In the genomic region with DNA sequence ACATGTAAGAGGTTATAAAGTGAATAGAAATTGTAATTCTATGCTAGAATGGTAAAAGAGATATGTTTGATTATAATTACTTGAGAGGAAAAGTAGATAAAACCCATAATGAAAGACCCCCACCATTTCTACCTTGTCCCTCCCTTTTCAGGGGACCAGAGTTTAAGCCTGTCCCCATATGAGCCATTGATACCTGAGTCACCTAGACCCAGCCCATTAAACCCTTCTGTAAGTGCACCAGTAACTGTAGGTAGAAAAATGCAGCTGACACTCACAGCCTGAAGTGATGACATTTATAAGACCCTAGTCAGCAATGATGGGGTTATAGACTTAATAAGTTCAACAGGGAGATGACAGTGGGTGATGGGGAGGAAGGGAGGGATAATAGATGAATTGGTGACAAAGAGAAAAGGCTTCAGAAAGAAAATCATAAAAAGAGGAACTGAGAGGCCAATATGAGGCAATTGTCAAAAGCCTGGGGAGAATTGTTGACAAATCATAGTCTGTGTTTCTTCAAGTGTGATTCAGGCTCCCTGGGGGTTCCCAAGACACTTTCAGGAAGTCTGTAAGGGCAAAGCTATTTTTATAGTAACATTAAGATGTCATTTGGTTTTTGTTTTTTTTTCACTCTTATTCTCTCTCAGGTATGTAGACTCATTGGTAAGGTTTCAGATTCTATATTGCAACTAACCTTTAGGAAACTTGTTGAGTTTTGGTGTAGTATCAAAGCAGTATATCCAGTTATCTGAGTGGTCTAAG, we compare ENCODE assay signal across 11 cellular contexts.
DNase-seq lines count a peak whose midpoint lies in the region; ATAC-seq and TF ChIP-seq lines count a peak whose summit lies in the region.
"Had no signal": no experiment of that assay in that cellular context is flagged by ENCODE, and none has a peak within 500 bp of the region (broad histone marks: within the 10 kb centered on the region; RNA-seq: fewer than 3 reads in every experiment).

No MANE protein-coding gene starts in this region.

- H3K27me3 ChIP-seq in neural progenitor cell, result no peaks in the 10 kb centered on the region
- H3K27me3 ChIP-seq: esophagus muscularis mucosa had no signal

- H3K4me1 Mint-ChIP-seq in neural progenitor cell, result no peaks in the 10 kb centered on the region
- H3K4me1 Mint-ChIP-seq: activated naive CD4-positive, alpha-beta T cell treated with anti-CD3 and anti-CD28 coated beads, Interleukin-2, amount 10 ng/mL, durations not matched to agents 7 days and 5 days had no signal

- no peaks in the 10 kb centered on the region for H3K27me3 Mint-ChIP-seq in neural progenitor cell (ENCODE audit: insufficient read depth, low read depth)
- H3K27me3 Mint-ChIP-seq: activated naive CD4-positive, alpha-beta T cell treated with anti-CD3 and anti-CD28 coated beads, Interleukin-2, amount 10 ng/mL, durations not matched to agents 7 days and 5 days had no signal

- H3K4me3 ChIP-seq in GM12865 (ENCODE audit: low read depth, low read length) (no peak overlapping the region), neural progenitor cell (no peak overlapping the region)
- H3K4me3 ChIP-seq: esophagus muscularis mucosa had no signal

- no peaks in the 10 kb centered on the region for H3K4me1 ChIP-seq in neural progenitor cell
- H3K4me1 ChIP-seq: esophagus muscularis mucosa had no signal

- H3K27ac Mint-ChIP-seq in neural progenitor cell, result no peak overlapping the region
- H3K27ac Mint-ChIP-seq: activated naive CD4-positive, alpha-beta T cell treated with anti-CD3 and anti-CD28 coated beads, Interleukin-2, amount 10 ng/mL, durations not matched to agents 7 days and 5 days had no signal

- H3K36me3 ChIP-seq in neural progenitor cell, result no peaks in the 10 kb centered on the region
- H3K36me3 ChIP-seq: esophagus muscularis mucosa had no signal

- no peak overlapping the region for H2AFZ ChIP-seq in neural progenitor cell (replicated peaks)

- peak; percentile 99 for ATAC-seq in HG03103 (IDR thresholded peaks at IDR 0.05; ENCODE audit: low read depth, unreplicated experiment)
- ATAC-seq in SK-N-SH treated with all-trans-retinoic acid at 6 μM for 48 hours, result no peak

- H4K20me1 ChIP-seq in neural progenitor cell (ENCODE audit: low read depth), result no peaks in the 10 kb centered on the region

- peak; percentile 92 for DNase-seq in GM12865 (ENCODE audit: low read depth)
- DNase-seq in GM20000 (ENCODE audit: low spot score), result peak; percentile 72
- DNase-seq in SIG-M5 (lab: John Stamatoyannopoulos, UW), result peak; percentile 62
- no peak for DNase-seq in neural progenitor cell (ENCODE audit: low spot score)
- no peak for DNase-seq in GDM1 (lab: John Stamatoyannopoulos, UW)
- DNase-seq in NCI-H1092 treated with DMSO at 0.1 percent for 48 hours (lab: John Stamatoyannopoulos, UW), result no peak
- DNase-seq: activated naive CD4-positive, alpha-beta T cell treated with anti-CD3 and anti-CD28 coated beads, Interleukin-2, amount 10 ng/mL, durations not matched to agents 7 days and 5 days; DMS 273 treated with DMSO at 0.1 percent for 48 hours had no signal

- no peaks in the 10 kb centered on the region for H3K9me3 ChIP-seq in neural progenitor cell (ENCODE audit: low read depth)
- H3K9me3 ChIP-seq: esophagus muscularis mucosa had no signal

- no peak overlapping the region for H3K4me2 ChIP-seq in neural progenitor cell

- TF ChIP-seq CTCF in GM12865 (IDR thresholded peaks at IDR 0.05; ENCODE audit: insufficient read depth, low read depth, low read length, missing control alignments) (no peak), GM20000 (IDR thresholded peaks at IDR 0.05; ENCODE audit: extremely low read depth, missing control alignments) (no peak), neural progenitor cell (IDR thresholded peaks at IDR 0.05) (no peak)

- H3K4me3 Mint-ChIP-seq in neural progenitor cell, result no peak overlapping the region
- H3K4me3 Mint-ChIP-seq: activated naive CD4-positive, alpha-beta T cell treated with anti-CD3 and anti-CD28 coated beads, Interleukin-2, amount 10 ng/mL, durations not matched to agents 7 days and 5 days had no signal

- H3K9me3 Mint-ChIP-seq in neural progenitor cell, result no peaks in the 10 kb centered on the region
- H3K9me3 Mint-ChIP-seq: activated naive CD4-positive, alpha-beta T cell treated with anti-CD3 and anti-CD28 coated beads, Interleukin-2, amount 10 ng/mL, durations not matched to agents 7 days and 5 days had no signal

- no peaks in the 10 kb centered on the region for H3F3A ChIP-seq in neural progenitor cell (ENCODE audit: low read depth)

- no peak overlapping the region for H3K9ac ChIP-seq in neural progenitor cell

- no peaks in the 10 kb centered on the region for H3K36me3 Mint-ChIP-seq in neural progenitor cell
- H3K36me3 Mint-ChIP-seq: activated naive CD4-positive, alpha-beta T cell treated with anti-CD3 and anti-CD28 coated beads, Interleukin-2, amount 10 ng/mL, durations not matched to agents 7 days and 5 days had no signal

- H3K79me2 ChIP-seq in neural progenitor cell (ENCODE audit: low read depth), result no peaks in the 10 kb centered on the region

- no peak overlapping the region for H3K27ac ChIP-seq in neural progenitor cell
- H3K27ac ChIP-seq: esophagus muscularis mucosa had no signal

TF ChIP-seq in SK-N-SH treated with all-trans-retinoic acid at 6 μM for 48 hours, 23 proteins besides CTCF, POLR2A, EP300 and RAD21 (continues in another document):
- TF ChIP-seq ESRRG (CRISPR knock-in tag; IDR thresholded peaks at IDR 0.05) (no peak), ZFP3 (CRISPR knock-in tag; IDR thresholded peaks at IDR 0.05) (no peak), CSDC2 (CRISPR knock-in tag; IDR thresholded peaks at IDR 0.05) (no peak), SNAI2 (CRISPR knock-in tag; IDR thresholded peaks at IDR 0.05) (no peak), ZC3H10 (CRISPR knock-in tag; IDR thresholded peaks at IDR 0.05) (no peak), ARNTL (CRISPR knock-in tag; IDR thresholded peaks at IDR 0.05; ENCODE audit: borderline replicate concordance, low read depth) (no peak), RARB (CRISPR knock-in tag; IDR thresholded peaks at IDR 0.05) (no peak), TOX (CRISPR knock-in tag; IDR thresholded peaks at IDR 0.05; ENCODE audit: borderline replicate concordance) (no peak), ZNF565 (CRISPR knock-in tag; conservative IDR thresholded peaks at IDR 0.05; ENCODE audit: low read depth) (no peak)
- TF ChIP-seq, protein P1, sequence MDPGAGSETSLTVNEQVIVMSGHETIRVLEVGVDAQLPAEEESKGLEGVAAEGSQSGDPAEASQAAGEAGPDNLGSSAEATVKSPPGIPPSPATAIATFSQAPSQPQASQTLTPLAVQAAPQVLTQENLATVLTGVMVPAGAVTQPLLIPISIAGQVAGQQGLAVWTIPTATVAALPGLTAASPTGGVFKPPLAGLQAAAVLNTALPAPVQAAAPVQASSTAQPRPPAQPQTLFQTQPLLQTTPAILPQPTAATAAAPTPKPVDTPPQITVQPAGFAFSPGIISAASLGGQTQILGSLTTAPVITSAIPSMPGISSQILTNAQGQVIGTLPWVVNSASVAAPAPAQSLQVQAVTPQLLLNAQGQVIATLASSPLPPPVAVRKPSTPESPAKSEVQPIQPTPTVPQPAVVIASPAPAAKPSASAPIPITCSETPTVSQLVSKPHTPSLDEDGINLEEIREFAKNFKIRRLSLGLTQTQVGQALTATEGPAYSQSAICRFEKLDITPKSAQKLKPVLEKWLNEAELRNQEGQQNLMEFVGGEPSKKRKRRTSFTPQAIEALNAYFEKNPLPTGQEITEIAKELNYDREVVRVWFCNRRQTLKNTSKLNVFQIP (CRISPR knock-in tag; IDR thresholded peaks at IDR 0.05; ENCODE audit: borderline replicate concordance, low read depth), result no peak
- TF ChIP-seq, protein P2, sequence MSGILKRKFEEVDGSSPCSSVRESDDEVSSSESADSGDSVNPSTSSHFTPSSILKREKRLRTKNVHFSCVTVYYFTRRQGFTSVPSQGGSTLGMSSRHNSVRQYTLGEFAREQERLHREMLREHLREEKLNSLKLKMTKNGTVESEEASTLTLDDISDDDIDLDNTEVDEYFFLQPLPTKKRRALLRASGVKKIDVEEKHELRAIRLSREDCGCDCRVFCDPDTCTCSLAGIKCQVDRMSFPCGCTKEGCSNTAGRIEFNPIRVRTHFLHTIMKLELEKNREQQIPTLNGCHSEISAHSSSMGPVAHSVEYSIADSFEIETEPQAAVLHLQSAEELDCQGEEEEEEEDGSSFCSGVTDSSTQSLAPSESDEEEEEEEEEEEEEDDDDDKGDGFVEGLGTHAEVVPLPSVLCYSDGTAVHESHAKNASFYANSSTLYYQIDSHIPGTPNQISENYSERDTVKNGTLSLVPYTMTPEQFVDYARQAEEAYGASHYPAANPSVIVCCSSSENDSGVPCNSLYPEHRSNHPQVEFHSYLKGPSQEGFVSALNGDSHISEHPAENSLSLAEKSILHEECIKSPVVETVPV (CRISPR knock-in tag; IDR thresholded peaks at IDR 0.05), result no peak
- TF ChIP-seq, protein P3, sequence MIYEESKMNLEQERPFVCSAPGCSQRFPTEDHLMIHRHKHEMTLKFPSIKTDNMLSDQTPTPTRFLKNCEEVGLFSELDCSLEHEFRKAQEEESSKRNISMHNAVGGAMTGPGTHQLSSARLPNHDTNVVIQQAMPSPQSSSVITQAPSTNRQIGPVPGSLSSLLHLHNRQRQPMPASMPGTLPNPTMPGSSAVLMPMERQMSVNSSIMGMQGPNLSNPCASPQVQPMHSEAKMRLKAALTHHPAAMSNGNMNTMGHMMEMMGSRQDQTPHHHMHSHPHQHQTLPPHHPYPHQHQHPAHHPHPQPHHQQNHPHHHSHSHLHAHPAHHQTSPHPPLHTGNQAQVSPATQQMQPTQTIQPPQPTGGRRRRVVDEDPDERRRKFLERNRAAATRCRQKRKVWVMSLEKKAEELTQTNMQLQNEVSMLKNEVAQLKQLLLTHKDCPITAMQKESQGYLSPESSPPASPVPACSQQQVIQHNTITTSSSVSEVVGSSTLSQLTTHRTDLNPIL (CRISPR knock-in tag; IDR thresholded peaks at IDR 0.05; ENCODE audit: low read depth), result no peak

Comparison
In these comparisons a context has a peak if more than half of its experiments do, and no peak if none do; other contexts are left out.
1. DNase-seq: peak in GM12865 (single experiment), GM20000 (single experiment) and SIG-M5 (single experiment); none in neural progenitor cell (single experiment), GDM1 (single experiment) and NCI-H1092 treated with DMSO at 0.1 percent for 48 hours (single experiment).